In the genomic region with DNA sequence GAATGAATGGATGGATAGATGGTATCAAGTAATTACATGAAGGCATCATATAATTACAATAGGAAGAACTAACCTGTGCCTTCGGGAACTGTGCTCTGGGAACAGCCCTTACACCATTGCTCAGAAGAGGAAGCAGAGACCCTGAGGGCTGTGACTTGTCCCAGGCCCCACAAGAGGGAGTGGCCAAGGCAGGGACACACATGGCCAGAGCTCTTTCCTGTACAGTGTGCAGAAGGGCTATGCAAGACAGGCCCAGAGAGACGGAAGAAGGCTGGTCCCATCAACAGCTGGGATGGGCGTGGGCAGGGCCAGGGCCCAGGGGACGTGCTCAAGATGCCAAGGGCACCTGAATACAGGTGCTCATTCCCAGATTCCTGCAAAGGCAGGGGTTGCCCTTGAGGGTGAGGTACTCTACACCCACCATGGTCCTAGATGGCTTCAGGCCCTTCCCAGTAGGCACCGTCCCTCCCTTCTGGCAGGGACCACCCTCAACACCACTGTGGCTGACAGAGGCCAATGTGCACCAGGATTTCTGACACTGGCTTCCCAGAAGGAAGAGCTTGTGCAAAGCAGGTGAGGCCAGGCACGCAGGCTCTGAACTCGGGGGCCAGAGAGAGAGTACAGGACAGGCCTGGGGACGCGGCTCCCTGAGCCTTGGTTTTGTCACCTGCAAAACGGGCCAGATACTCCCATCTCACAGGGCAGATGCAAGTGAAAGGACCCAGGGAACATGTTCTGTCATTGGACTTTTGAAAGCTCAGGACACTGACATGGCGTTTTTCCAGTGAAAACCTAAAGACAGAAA, we compare ENCODE assay signal across 14 cellular contexts. TPM values are rescaled to one million over a fixed set of nuclear protein-coding genes. Genes with fewer than 3 reads are reported as not detected.
A peak's percentile ranks its signal among the peaks of the same experiment; 100 is the strongest.
DNase-seq lines count a peak whose midpoint lies in the region; ATAC-seq and TF ChIP-seq lines count a peak whose summit lies in the region.
"Had no signal": no experiment of that assay in that cellular context is flagged by ENCODE, and none has a peak within 500 bp of the region (broad histone marks: within the 10 kb centered on the region; RNA-seq: fewer than 3 reads in every experiment).

No MANE protein-coding gene starts in this region.

- ATAC-seq in GM21390 (IDR thresholded peaks at IDR 0.05; ENCODE audit: unreplicated experiment) = no peak
- ATAC-seq: gastroesophageal sphincter; naive thymus-derived CD4-positive, alpha-beta T cell had no signal

- H3K36me3 Mint-ChIP-seq in endothelial cell (ENCODE audit: low read depth, unreplicated experiment) (peaks cover 28% of the 10 kb centered on the region), osteocyte (ENCODE audit: unreplicated experiment) (no peaks in the 10 kb centered on the region)

- H3K27me3 Mint-ChIP-seq in endothelial cell (ENCODE audit: unreplicated experiment) = peaks cover 9% of the 10 kb centered on the region
- H3K27me3 Mint-ChIP-seq in osteocyte (ENCODE audit: unreplicated experiment) = peaks cover 5% of the 10 kb centered on the region

- TF ChIP-seq CTCF in NB4 (IDR thresholded peaks at IDR 0.05; ENCODE audit: low read depth, low read length) (no peak), endothelial cell (IDR thresholded peaks at IDR 0.05; ENCODE audit: unreplicated experiment) (no peak), osteocyte (IDR thresholded peaks at IDR 0.05) (no peak)

- H3K4me3 Mint-ChIP-seq in endothelial cell (ENCODE audit: unreplicated experiment) = no peak overlapping the region
- peak overlapping the region; percentile 57 for H3K4me3 Mint-ChIP-seq in osteocyte (ENCODE audit: unreplicated experiment)

- no peak overlapping the region for H3K4me3 ChIP-seq in NB4 (ENCODE audit: low read depth, low read length)

- H3K4me1 Mint-ChIP-seq in endothelial cell (ENCODE audit: unreplicated experiment) = peaks cover 17% of the 10 kb centered on the region
- peaks cover 22% of the 10 kb centered on the region for H3K4me1 Mint-ChIP-seq in osteocyte (ENCODE audit: unreplicated experiment)

- H3K9me3 Mint-ChIP-seq in endothelial cell (ENCODE audit: unreplicated experiment) = peaks cover 9% of the 10 kb centered on the region
- no peaks in the 10 kb centered on the region for H3K9me3 Mint-ChIP-seq in osteocyte (ENCODE audit: unreplicated experiment)

- DNase-seq in EL (peak; percentile 6), NB4 (ENCODE audit: low read depth) (peak; percentile 29), endothelial cell (ENCODE audit: low spot score) (no peak), osteocyte (ENCODE audit: extremely low spot score, unreplicated experiment) (no peak), substantia nigra (lab: John Stamatoyannopoulos, UW) (no peak), foreskin melanocyte (no peak)
- DNase-seq: activated CD8-positive, alpha-beta memory T cell treated with anti-CD3 and anti-CD28 coated beads, Interleukin-2, amount 50 U/mL, for 48 hours; amygdala; naive thymus-derived CD4-positive, alpha-beta T cell; NCI-H2081 treated with DMSO at 0.1 percent for 48 hours had no signal

- TF ChIP-seq POLR2A in NB4 (IDR thresholded peaks at IDR 0.05; ENCODE audit: extremely low read depth, insufficient read length) = no peak

- no peak overlapping the region for H3K27ac ChIP-seq in substantia nigra (ENCODE audit: low read depth, low read length, poor library complexity, severe bottlenecking)
- H3K27ac ChIP-seq: SJCRH30, thoracic aorta had no signal

- H3K27ac Mint-ChIP-seq in endothelial cell (ENCODE audit: unreplicated experiment) (peak overlapping the region; percentile 13), osteocyte (ENCODE audit: unreplicated experiment) (peak overlapping the region; percentile 11)
- H3K27ac Mint-ChIP-seq: naive thymus-derived CD4-positive, alpha-beta T cell had no signal

RNA-seq across cellular contexts. Expression of gene EVC2, which starts 1.7 kb away (rescaled TPM):
- total RNA-seq in endothelial cell (ENCODE audit: unreplicated experiment) (7.4 TPM), osteocyte (3.1 and 3.5 TPM in 2 replicates)

RNA-seq across cellular contexts. Expression of gene EVC, which starts 4.3 kb away (rescaled TPM):
- total RNA-seq in endothelial cell (ENCODE audit: unreplicated experiment) (14.9 TPM), osteocyte (40.9 and 41.6 TPM in 2 replicates)

Comparison
In these comparisons a context has a peak if more than half of its experiments do, and no peak if none do; other contexts are left out.
1. DNase-seq: peak in EL (single experiment) and NB4 (single experiment); none in endothelial cell (single experiment), osteocyte (single experiment), substantia nigra (0 of 49) and foreskin melanocyte (single experiment).